Comparison of ENCODE assay signal across 9 cellular contexts in genomic region chr9:107750741-107751521, GRCh38.
DNase-seq lines count a peak whose midpoint lies in the region; ATAC-seq and TF ChIP-seq lines count a peak whose summit lies in the region.
"Had no signal": no experiment of that assay in that cellular context is flagged by ENCODE, and none has a peak within 500 bp of the region (broad histone marks: within the 10 kb centered on the region; RNA-seq: fewer than 3 reads in every experiment).

No MANE protein-coding gene starts in this region.

- CTCF ChIA-PET in mammary epithelial cell (lab: Charles Lee; ENCODE audit: low non-redundant PET): interaction anchor here (0.6 kb wide), 1 partner anchor 59 kb away, joined by 8 read pairs; no protein-coding TSS in a partner anchor

- TF ChIP-seq CTCF in 22Rv1 (IDR thresholded peaks at IDR 0.05) (no peak), mammary epithelial cell (conservative IDR thresholded peaks at IDR 0.05 in 1 of 2, IDR thresholded peaks at IDR 0.05 in 1 of 2; ENCODE audit: extremely low read depth in 1 of 2, insufficient read depth in 1 of 2, low read depth in 1 of 2, low read length in 2 of 2) (no peak), left lung (IDR thresholded peaks at IDR 0.05) (no peak), transverse colon (IDR thresholded peaks at IDR 0.05) (no peak)

- H3K9ac ChIP-seq in mammary epithelial cell (ENCODE audit: insufficient read depth, low read length): peak overlapping the region; percentile 40

- H3K36me3 Mint-ChIP-seq in activated T-helper 2 cell treated with anti-CD3 and anti-CD28 coated beads, Interferon-gamma antibody, Interleukin-2, Interleukin-4, amounts not matched to agents 10 μg/mL and 5 μg/mL and 100 μg/mL, durations not matched to agents 14 hours and 24 hours and 36 hours (ENCODE audit: low read depth): no peaks in the 10 kb centered on the region

- H3K4me2 ChIP-seq in mammary epithelial cell (ENCODE audit: insufficient read depth, low read depth, low read length): peak overlapping the region; percentile 58

- no peaks in the 10 kb centered on the region for H3K27me3 Mint-ChIP-seq in activated T-helper 2 cell treated with anti-CD3 and anti-CD28 coated beads, Interferon-gamma antibody, Interleukin-2, Interleukin-4, amounts not matched to agents 10 μg/mL and 5 μg/mL and 100 μg/mL, durations not matched to agents 14 hours and 24 hours and 36 hours (ENCODE audit: low read depth)

- no peak for TF ChIP-seq POLR2A in transverse colon (IDR thresholded peaks at IDR 0.05)

- TF ChIP-seq EP300 in transverse colon (IDR thresholded peaks at IDR 0.05; ENCODE audit: low read depth): no peak

- no peak overlapping the region for H3K4me3 Mint-ChIP-seq in activated T-helper 2 cell treated with anti-CD3 and anti-CD28 coated beads, Interferon-gamma antibody, Interleukin-2, Interleukin-4, amounts not matched to agents 10 μg/mL and 5 μg/mL and 100 μg/mL, durations not matched to agents 14 hours and 24 hours and 36 hours (ENCODE audit: low read depth)

- WGBS in mammary epithelial cell (ENCODE audit: low coverage, missing lambda C conversion rate): 3% methylated on average over 5 of the region's 8 CpGs
- WGBS in transverse colon (ENCODE audit: low coverage in 1 of 2), 2 donors: 33 to 37% methylated on average over 3 to 8 of the region's 8 CpGs

- DNase-seq in LoVo (ENCODE audit: low spot score) (peak; percentile 72), mammary epithelial cell (peak; percentile 95), left lung (peak; percentile 77 to 80), transverse colon (peak; percentile 72)
- DNase-seq in activated T-helper 2 cell treated with anti-CD3 and anti-CD28 coated beads, Interferon-gamma antibody, Interleukin-2, Interleukin-4, amounts not matched to agents 10 μg/mL and 5 μg/mL and 100 μg/mL, durations not matched to agents 14 hours and 24 hours and 36 hours (ENCODE audit: low spot score): no peak
- DNase-seq: DND-41 had no signal

- BruUV-seq in mammary epithelial cell (replicated peaks; lab: Mats Ljungman, UMichigan): no TSS peak

- no peaks in the 10 kb centered on the region for H3K9me3 ChIP-seq in mammary epithelial cell (replicated peaks; ENCODE audit: insufficient read depth, low read length)
- no peaks in the 10 kb centered on the region for H3K9me3 ChIP-seq in left lung
- no peaks in the 10 kb centered on the region for H3K9me3 ChIP-seq in transverse colon

- H3K9me3 Mint-ChIP-seq in activated T-helper 2 cell treated with anti-CD3 and anti-CD28 coated beads, Interferon-gamma antibody, Interleukin-2, Interleukin-4, amounts not matched to agents 10 μg/mL and 5 μg/mL and 100 μg/mL, durations not matched to agents 14 hours and 24 hours and 36 hours: no peaks in the 10 kb centered on the region

- intact Hi-C loops in mammary epithelial cell (cut with micrococcal nuclease) (loop anchor here (1.0 to 10.0 kb wide), 6 partner anchors 39 to 814 kb away; partner anchors contain the start of gene KLF4), left lung (cut with DNase I) (no loop called here), transverse colon (cut with DNase I; ENCODE audit: low total_unique reads) (loop anchor here (2.0 to 5.0 kb wide), 2 partner anchors 112 to 264 kb away; partner anchors contain the start of gene KLF4)
- intact Hi-C loops in activated T-helper 2 cell treated with anti-CD3 and anti-CD28 coated beads, Interferon-gamma antibody, Interleukin-2, Interleukin-4, amounts not matched to agents 10 μg/mL and 5 μg/mL and 100 μg/mL, durations not matched to agents 14 hours and 24 hours and 36 hours (cut with micrococcal nuclease): no loop called here

- H3K27me3 ChIP-seq in mammary epithelial cell (ENCODE audit: insufficient read depth, low read length) (no peaks in the 10 kb centered on the region), left lung (no peaks in the 10 kb centered on the region), transverse colon (no peaks in the 10 kb centered on the region)

- ATAC-seq in left lung (peak; percentile 73), GM19467 (IDR thresholded peaks at IDR 0.05; ENCODE audit: unreplicated experiment) (no peak), HG03139 (IDR thresholded peaks at IDR 0.05; ENCODE audit: unreplicated experiment) (no peak)

- no peak overlapping the region for H3K4me3 ChIP-seq in mammary epithelial cell (replicated peaks in 1 of 3; ENCODE audit: insufficient read depth in 1 of 3, low read depth in 2 of 3, low read length in 3 of 3)
- no peak overlapping the region for H3K4me3 ChIP-seq in left lung
- H3K4me3 ChIP-seq in transverse colon: no peak overlapping the region

- H3K4me1 ChIP-seq in mammary epithelial cell (ENCODE audit: insufficient read depth, low read length) (peaks cover 45% of the 10 kb centered on the region), left lung (peaks cover 14 to 46% of the 10 kb centered on the region in 2 donors), transverse colon (peaks cover 28 to 49% (median 31%) of the 10 kb centered on the region in 4 donors)

- H3K79me2 ChIP-seq in mammary epithelial cell (ENCODE audit: insufficient read depth, low read length): no peaks in the 10 kb centered on the region

- no peaks in the 10 kb centered on the region for H3K36me3 ChIP-seq in mammary epithelial cell (ENCODE audit: insufficient read depth, low read length)
- H3K36me3 ChIP-seq in left lung: no peaks in the 10 kb centered on the region
- no peaks in the 10 kb centered on the region for H3K36me3 ChIP-seq in transverse colon

- H3K27ac ChIP-seq in 22Rv1 (peak overlapping the region; percentile 73; the same call in 1 of the 2 replicates), mammary epithelial cell (ENCODE audit: insufficient read depth, low read depth, low read length) (peak overlapping the region; percentile 60), left lung (peak overlapping the region; percentile 72 to 78), transverse colon (peak overlapping the region; percentile 72 to 88 (median 80))

- dilution Hi-C loops in mammary epithelial cell (cut with HindIII; ENCODE audit: low sequenced_read_pairs): no loop called here

- no peak overlapping the region for H3K27ac Mint-ChIP-seq in activated T-helper 2 cell treated with anti-CD3 and anti-CD28 coated beads, Interferon-gamma antibody, Interleukin-2, Interleukin-4, amounts not matched to agents 10 μg/mL and 5 μg/mL and 100 μg/mL, durations not matched to agents 14 hours and 24 hours and 36 hours

- peak overlapping the region; percentile 31 for H2AFZ ChIP-seq in mammary epithelial cell (ENCODE audit: low read depth, low read length)

- in situ Hi-C loops in mammary epithelial cell (cut with MboI; ENCODE audit: low sequenced_read_pairs in 2 of 2) (no loop called here), transverse colon (cut with MboI; ENCODE audit: low pct_ligation_motif_present in 1 of 4, low pct_unique_long_range_greater_than_20kb in 1 of 4, low sequenced_read_pairs in 3 of 4) (no loop called here)

- no peaks in the 10 kb centered on the region for H4K20me1 ChIP-seq in mammary epithelial cell (ENCODE audit: insufficient read depth, low read length)

- no peaks in the 10 kb centered on the region for H3K4me1 Mint-ChIP-seq in activated T-helper 2 cell treated with anti-CD3 and anti-CD28 coated beads, Interferon-gamma antibody, Interleukin-2, Interleukin-4, amounts not matched to agents 10 μg/mL and 5 μg/mL and 100 μg/mL, durations not matched to agents 14 hours and 24 hours and 36 hours (ENCODE audit: low read depth)

Comparison
In these comparisons a context has a peak if more than half of its experiments do, and no peak if none do; other contexts are left out.
1. intact Hi-C loops: an anchor here in mammary epithelial cell (1.0 to 10.0 kb wide) and transverse colon (2.0 to 5.0 kb wide); none called in left lung and activated T-helper 2 cell treated with anti-CD3 and anti-CD28 coated beads, Interferon-gamma antibody, Interleukin-2, Interleukin-4, amounts not matched to agents 10 μg/mL and 5 μg/mL and 100 μg/mL, durations not matched to agents 14 hours and 24 hours and 36 hours.